ENCODE assay signal across 28 cellular contexts in the genomic region with DNA sequence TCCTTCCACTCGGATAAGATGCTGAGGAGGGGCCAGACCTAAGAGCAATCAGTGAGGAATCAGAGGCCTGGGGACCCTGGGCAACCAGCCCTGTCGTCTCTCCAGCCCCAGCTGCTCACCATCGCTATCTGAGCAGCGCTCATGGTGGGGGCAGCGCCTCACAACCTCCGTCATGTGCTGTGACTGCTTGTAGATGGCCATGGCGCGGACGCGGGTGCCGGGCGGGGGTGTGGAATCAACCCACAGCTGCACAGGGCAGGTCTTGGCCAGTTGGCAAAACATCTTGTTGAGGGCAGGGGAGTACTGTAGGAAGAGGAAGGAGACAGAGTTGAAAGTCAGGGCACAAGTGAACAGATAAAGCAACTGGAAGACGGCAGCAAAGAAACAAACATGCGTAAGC. TPM values are rescaled to one million over a fixed set of nuclear protein-coding genes. Genes with fewer than 3 reads are reported as not detected.
"Had no signal": no experiment of that assay in that cellular context is flagged by ENCODE, and none has a peak within 500 bp of the region (broad histone marks: within the 10 kb centered on the region; RNA-seq: fewer than 3 reads in every experiment).

No MANE protein-coding gene starts in this region.

- H3K27me3 Mint-ChIP-seq: activated CD4-positive, alpha-beta memory T cell treated with anti-CD3 and anti-CD28 coated beads, Interleukin-2, amount 10 ng/mL, durations not matched to agents 7 days and 5 days; activated CD4-positive, alpha-beta T cell treated with anti-CD3 and anti-CD28 coated beads for 36 hours; activated naive CD8-positive, alpha-beta T cell treated with anti-CD3 and anti-CD28 coated beads, Interleukin-2, amount 10 ng/mL, durations not matched to agents 7 days and 5 days; central memory CD8-positive, alpha-beta T cell had no signal

- ATAC-seq: activated CD4-positive, alpha-beta T cell treated with anti-CD3 and anti-CD28 coated beads for 36 hours; body of pancreas; Panc1; Right ventricle myocardium inferior had no signal

- H3K4me3 ChIP-seq: adrenal gland, body of pancreas, SJCRH30 had no signal

- DNase-seq: activated CD4-positive, alpha-beta memory T cell treated with anti-CD3 and anti-CD28 coated beads, Interleukin-2, amount 10 ng/mL, durations not matched to agents 7 days and 5 days; activated CD4-positive, alpha-beta T cell treated with anti-CD3 and anti-CD28 coated beads for 36 hours; activated CD4-positive, alpha-beta T cell treated with anti-CD3 and anti-CD28 coated beads, Interleukin-2, amount 50 U/mL, for 1 hour; activated naive CD4-positive, alpha-beta T cell treated with anti-CD3 and anti-CD28 coated beads, Interleukin-2, amount 50 U/mL, for 16 hours; activated naive CD8-positive, alpha-beta T cell treated with anti-CD3 and anti-CD28 coated beads, Interleukin-2, amount 10 ng/mL, durations not matched to agents 7 days and 5 days; activated T-cell treated with anti-CD3 and anti-CD28 coated beads for 4 hours; activated T-cell treated with anti-CD3 and anti-CD28 coated beads, Interleukin-2, amount 50 U/mL, for 48 hours; adrenal gland; aorta; body of pancreas; MM.1S; NCI-H1105; NCI-H1436; NCI-H1694 treated with DMSO at 0.1 percent for 48 hours; NCI-H2029 treated with DMSO at 0.1 percent for 48 hours; NCI-H345; NCI-H510A; NCI-H69; NK-92 treated with Interleukin-12 subunit alpha and Interleukin-12 subunit beta, amount 100 ng/mL, for 24 hours; OCI-M1; RPMI8226; SJCRH30; SK-N-SH; T-helper 1 cell had no signal

- H3K27me3 ChIP-seq: adrenal gland, body of pancreas, SJCRH30 had no signal

- H3K4me3 Mint-ChIP-seq: activated CD4-positive, alpha-beta memory T cell treated with anti-CD3 and anti-CD28 coated beads, Interleukin-2, amount 10 ng/mL, durations not matched to agents 7 days and 5 days; activated CD4-positive, alpha-beta T cell treated with anti-CD3 and anti-CD28 coated beads for 36 hours; activated naive CD8-positive, alpha-beta T cell treated with anti-CD3 and anti-CD28 coated beads, Interleukin-2, amount 10 ng/mL, durations not matched to agents 7 days and 5 days; central memory CD8-positive, alpha-beta T cell had no signal

- H3K27ac Mint-ChIP-seq: activated CD4-positive, alpha-beta memory T cell treated with anti-CD3 and anti-CD28 coated beads, Interleukin-2, amount 10 ng/mL, durations not matched to agents 7 days and 5 days; activated CD4-positive, alpha-beta T cell treated with anti-CD3 and anti-CD28 coated beads for 36 hours; activated naive CD8-positive, alpha-beta T cell treated with anti-CD3 and anti-CD28 coated beads, Interleukin-2, amount 10 ng/mL, durations not matched to agents 7 days and 5 days had no signal

RNA-seq across cellular contexts. Expression of a gene that starts 30.1 kb away (rescaled TPM):
- total RNA-seq: activated CD4-positive, alpha-beta memory T cell treated with anti-CD3 and anti-CD28 coated beads, Interleukin-2, amount 10 ng/mL, durations not matched to agents 7 days and 5 days; activated CD4-positive, alpha-beta T cell treated with anti-CD3 and anti-CD28 coated beads for 36 hours; activated naive CD8-positive, alpha-beta T cell treated with anti-CD3 and anti-CD28 coated beads, Interleukin-2, amount 10 ng/mL, durations not matched to agents 7 days and 5 days; T-helper 2 cell treated with Interferon-gamma antibody and Interleukin-4, amounts not matched to agents 100 ng/mL and 5 ng/mL, for 36 hours had no signal

RNA-seq across cellular contexts. Expression of a gene that starts 42.6 kb away (rescaled TPM):
- total RNA-seq: activated CD4-positive, alpha-beta memory T cell treated with anti-CD3 and anti-CD28 coated beads, Interleukin-2, amount 10 ng/mL, durations not matched to agents 7 days and 5 days; activated CD4-positive, alpha-beta T cell treated with anti-CD3 and anti-CD28 coated beads for 36 hours; activated naive CD8-positive, alpha-beta T cell treated with anti-CD3 and anti-CD28 coated beads, Interleukin-2, amount 10 ng/mL, durations not matched to agents 7 days and 5 days; Right ventricle myocardium inferior; SJCRH30; T-helper 2 cell treated with Interferon-gamma antibody and Interleukin-4, amounts not matched to agents 100 ng/mL and 5 ng/mL, for 36 hours had no signal
